In the genomic region with DNA sequence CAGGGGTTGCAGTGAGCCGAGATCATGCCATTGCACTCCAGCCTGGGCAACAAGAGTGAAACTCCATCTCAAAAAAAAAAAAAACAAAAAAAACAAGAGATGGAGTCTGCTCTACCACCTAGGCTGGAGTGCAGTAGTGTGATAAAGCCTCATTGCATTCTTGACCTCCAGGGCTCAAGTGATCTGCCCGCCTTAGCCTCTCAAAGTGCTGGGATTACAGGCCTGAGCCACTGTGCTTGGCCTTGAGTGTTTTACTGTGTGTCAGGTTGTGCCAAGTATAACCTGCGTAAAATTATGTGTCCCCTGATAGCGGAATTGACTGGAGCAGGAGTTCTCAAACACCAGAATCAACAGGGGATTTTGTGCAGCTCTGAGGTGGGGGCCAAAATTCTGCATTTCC, we compare ENCODE assay signal across 1 cellular context. TPM values are rescaled to one million over a fixed set of nuclear protein-coding genes. Genes with fewer than 3 reads are reported as not detected.
"Had no signal": no experiment of that assay in that cellular context is flagged by ENCODE, and none has a peak within 500 bp of the region (broad histone marks: within the 10 kb centered on the region; RNA-seq: fewer than 3 reads in every experiment).

No MANE protein-coding gene starts in this region.

RNA-seq across cellular contexts. Expression of a gene that starts 45.8 kb away (rescaled TPM):
- total RNA-seq: thoracic aorta had no signal
